16 cellular contexts compared by ENCODE assay signal in genomic region chr18:2780750-2781149, GRCh38.
"Had no signal": no experiment of that assay in that cellular context is flagged by ENCODE, and none has a peak within 500 bp of the region (broad histone marks: within the 10 kb centered on the region; RNA-seq: fewer than 3 reads in every experiment).

No MANE protein-coding gene starts in this region.

- H3K27me3 Mint-ChIP-seq: brain had no signal

- H3K4me3 Mint-ChIP-seq: brain, endodermal cell, nephron had no signal

- H3K27me3 ChIP-seq: sigmoid colon, stomach had no signal

- H3K27ac ChIP-seq: lower lobe of right lung, sigmoid colon, stomach, thoracic aorta had no signal

- H3K4me1 ChIP-seq: lower lobe of right lung, sigmoid colon, stomach had no signal

- H3K27ac Mint-ChIP-seq: endodermal cell, nephron had no signal

- ATAC-seq: lower lobe of right lung had no signal

- DNase-seq: activated CD4-positive, CD25-positive, alpha-beta regulatory T cell treated with anti-CD3 and anti-CD28 coated beads, Interleukin-2, amount 50 U/mL, for 72 hours; activated T-cell treated with anti-CD3 and anti-CD28 coated beads, Interleukin-2, amount 50 U/mL, for 1 hour; amygdala; cerebellar nuclear complex; dermis blood vessel endothelial cell; endodermal cell; hypothalamus; lower lobe of right lung; SIG-M5; sigmoid colon; stimulated activated CD4-positive, alpha-beta T cell treated with anti-CD3 and anti-CD28 coated beads, Interleukin-2, amount 100 ng/mL, for 24 hours; stomach; SW 1271 had no signal

- H3K4me1 Mint-ChIP-seq: brain, nephron had no signal

- H3K9me3 Mint-ChIP-seq: brain, endodermal cell, nephron had no signal
